In genomic region chr22:46456818-46457163, GRCh38 we compare ENCODE assay signal across 15 cellular contexts.
DNase-seq lines count a peak whose midpoint lies in the region; ATAC-seq, FAIRE-seq and TF ChIP-seq lines count a peak whose summit lies in the region.
"Had no signal": no experiment of that assay in that cellular context is flagged by ENCODE, and none has a peak within 500 bp of the region (broad histone marks: within the 10 kb centered on the region; RNA-seq: fewer than 3 reads in every experiment).

No MANE protein-coding gene starts in this region.

- POLR2A ChIA-PET in PC-9 (lab: Charles Lee; ENCODE audit: unreplicated experiment) = no interaction called here

- H3K4me3 ChIP-seq in PC-9 = no peak overlapping the region
- H3K4me3 ChIP-seq in kidney (ENCODE audit: low read length in 2 of 2) = no peak overlapping the region
- H3K4me3 ChIP-seq in small intestine (ENCODE audit: low read depth in 1 of 2, low read length in 2 of 2) = no peak overlapping the region
- H3K4me3 ChIP-seq: GM23248 had no signal

- H3K27ac ChIP-seq in PC-9 = peak overlapping the region; percentile 68
- H3K27ac ChIP-seq in foreskin keratinocyte = peak overlapping the region; percentile 90
- no peak overlapping the region for H3K27ac ChIP-seq in kidney (ENCODE audit: low read depth in 2 of 2, low read length in 2 of 2)
- H3K27ac ChIP-seq in small intestine (ENCODE audit: low read depth in 1 of 2, low read length in 1 of 2) = no peak overlapping the region
- H3K27ac ChIP-seq: GM23248, HL-60 had no signal

- FAIRE-seq in kidney (lab: Jason Lieb, UNC) (no peak), small intestine (lab: Jason Lieb, UNC) (no peak)
- FAIRE-seq: A204.1 had no signal

- H4K20me1 ChIP-seq in PC-9 (ENCODE audit: insufficient read depth) = no peaks in the 10 kb centered on the region

- TF ChIP-seq CTCF in PC-9 (conservative IDR thresholded peaks at IDR 0.05) = no peak
- TF ChIP-seq CTCF in foreskin keratinocyte (conservative IDR thresholded peaks at IDR 0.05) = no peak
- no peak for TF ChIP-seq CTCF in kidney (IDR thresholded peaks at IDR 0.05; ENCODE audit: borderline replicate concordance, extremely low read depth, insufficient read depth)

- DNase-seq in PC-9 (no peak), foreskin keratinocyte (no peak), kidney (peak; percentile 47), small intestine (no peak), iPS-NIHi11 (ENCODE audit: low spot score) (no peak)
- no peak for DNase-seq in activated CD8-positive, alpha-beta memory T cell treated with anti-CD3 and anti-CD28 coated beads for 24 hours
- DNase-seq: CD8-positive, alpha-beta memory T cell; DMS53; GF-D8 had no signal

- ATAC-seq in foreskin keratinocyte (no peak), GM18867 (IDR thresholded peaks at IDR 0.05; ENCODE audit: unreplicated experiment) (no peak)
- ATAC-seq: HCT116 had no signal

- H3K4me2 ChIP-seq in PC-9 = peak overlapping the region; percentile 43

- CTCF ChIA-PET in PC-9 (lab: Charles Lee) = interaction anchor here (0.6 kb wide), 1 partner anchor 442 kb away, joined by 3 read pairs; no protein-coding TSS in a partner anchor

- H3F3A ChIP-seq in PC-9 (ENCODE audit: insufficient read depth, low read depth) = peaks cover 42% of the 10 kb centered on the region

- H3K9me2 ChIP-seq in PC-9 (ENCODE audit: insufficient read depth) = no peaks in the 10 kb centered on the region

- H3K79me2 ChIP-seq in PC-9 (ENCODE audit: low read depth) = peaks cover 42% of the 10 kb centered on the region

- TSS peak; percentile 35 for BruUV-seq in PC-9 (replicated peaks; lab: Mats Ljungman, UMichigan)

- WGBS in small intestine, 3 donors = 81 to 89% (median 84%) methylated on average over 12 of the region's 12 CpGs

- no peaks in the 10 kb centered on the region for H3K27me3 ChIP-seq in PC-9 (ENCODE audit: insufficient read depth, low read depth)
- H3K27me3 ChIP-seq in foreskin keratinocyte = no peaks in the 10 kb centered on the region
- H3K27me3 ChIP-seq in small intestine (ENCODE audit: control insufficient read depth in 2 of 2, insufficient read depth in 2 of 2, low read length in 2 of 2) = peaks cover 0 to 5% of the 10 kb centered on the region in 2 donors

- H2AFZ ChIP-seq in PC-9 = no peak overlapping the region
- H2AFZ ChIP-seq: GM23248 had no signal

- H3K9me3 ChIP-seq in PC-9 (ENCODE audit: insufficient read depth, low read depth) (no peaks in the 10 kb centered on the region), kidney (ENCODE audit: control insufficient read depth in 1 of 2, low read length in 2 of 2) (no peaks in the 10 kb centered on the region), small intestine (ENCODE audit: control insufficient read depth, low read depth) (no peaks in the 10 kb centered on the region)
- H3K9me3 ChIP-seq: Caco-2 had no signal

- no peak overlapping the region for H3K9ac ChIP-seq in kidney (ENCODE audit: low read length in 2 of 2)
- H3K9ac ChIP-seq: GM23248 had no signal

- intact Hi-C loops in PC-9 (cut with micrococcal nuclease; ENCODE audit: unreplicated experiment) = loop anchor here (5.0 kb wide), 1 partner anchor 296 kb away; no protein-coding TSS in a partner anchor
- intact Hi-C loops in kidney (cut with DNase I) = no loop called here

- H3K4me1 ChIP-seq in PC-9 (replicated peaks; ENCODE audit: insufficient read depth) (peaks cover 63% of the 10 kb centered on the region), foreskin keratinocyte (peaks cover 38% of the 10 kb centered on the region), kidney (ENCODE audit: control insufficient read depth in 1 of 2, insufficient read depth in 1 of 2, low read depth in 1 of 2, low read length in 2 of 2) (peaks cover 12 to 16% of the 10 kb centered on the region in 2 donors), small intestine (ENCODE audit: control insufficient read depth in 2 of 2, insufficient read depth in 1 of 2, low read depth in 1 of 2, low read length in 1 of 2) (no peaks in the 10 kb centered on the region)

- H3K36me3 ChIP-seq in PC-9 (ENCODE audit: low read depth) = no peaks in the 10 kb centered on the region
- peaks cover 0 to 5% of the 10 kb centered on the region in 2 donors for H3K36me3 ChIP-seq in kidney (ENCODE audit: control insufficient read depth in 1 of 2, insufficient read depth in 2 of 2, low read length in 2 of 2)
- no peaks in the 10 kb centered on the region for H3K36me3 ChIP-seq in small intestine (ENCODE audit: control insufficient read depth in 2 of 2, insufficient read depth in 2 of 2, low read length in 2 of 2)

Comparison
In these comparisons a context has a peak if more than half of its experiments do, and no peak if none do; other contexts are left out.
1. H3K27ac ChIP-seq: peak in PC-9 (single experiment) and foreskin keratinocyte (single experiment); none in kidney (0 of 2) and small intestine (0 of 2).